Comparison of ENCODE assay signal across 7 cellular contexts in genomic region chr11:503179-503981, GRCh38. TPM values are rescaled to one million over a fixed set of nuclear protein-coding genes. Genes with fewer than 3 reads are reported as not detected.
A peak's percentile ranks its signal among the peaks of the same experiment; 100 is the strongest.
DNase-seq lines count a peak whose midpoint lies in the region; ATAC-seq and TF ChIP-seq lines count a peak whose summit lies in the region.
"Had no signal": no experiment of that assay in that cellular context is flagged by ENCODE, and none has a peak within 500 bp of the region (broad histone marks: within the 10 kb centered on the region; RNA-seq: fewer than 3 reads in every experiment).

No MANE protein-coding gene starts in this region.

- H3K27ac ChIP-seq in SJCRH30: no peak overlapping the region
- H3K27ac ChIP-seq: SJSA1 had no signal

- H3K27me3 ChIP-seq in adipocyte (replicated peaks; ENCODE audit: control insufficient read depth, insufficient read depth, low read length) (no peaks in the 10 kb centered on the region), SJCRH30 (no peaks in the 10 kb centered on the region)
- H3K27me3 ChIP-seq: SJSA1 had no signal

- peaks cover 34% of the 10 kb centered on the region for H3K36me3 ChIP-seq in adipocyte (ENCODE audit: control insufficient read depth, insufficient read depth, low read length, severe bottlenecking)
- peaks cover 34% of the 10 kb centered on the region for H3K36me3 ChIP-seq in SJCRH30

- peaks cover 22% of the 10 kb centered on the region for H3K4me1 Mint-ChIP-seq in mesothelial cell of epicardium

- peaks cover 6% of the 10 kb centered on the region for H3K36me3 Mint-ChIP-seq in mesothelial cell of epicardium

- H3K4me3 ChIP-seq in adipocyte (ENCODE audit: low read length) (peak overlapping the region; percentile 87), SJCRH30 (no peak overlapping the region)
- H3K4me3 ChIP-seq: SJSA1 had no signal

- in situ Hi-C loops in GM13977 (cut with MboI; ENCODE audit: low pct_unique_long_range_greater_than_20kb, low sequenced_read_pairs, unreplicated experiment): no loop called here

- H3K27me3 Mint-ChIP-seq in mesothelial cell of epicardium (ENCODE audit: low read depth): no peaks in the 10 kb centered on the region

- no peak overlapping the region for H3K27ac Mint-ChIP-seq in mesothelial cell of epicardium

- H3K9ac ChIP-seq in adipocyte (ENCODE audit: low read length): peak overlapping the region; percentile 100

- no peaks in the 10 kb centered on the region for H3K9me3 Mint-ChIP-seq in mesothelial cell of epicardium

- DNase-seq in GM13977 (ENCODE audit: low spot score) (peak; percentile 72), adipocyte (ENCODE audit: low read depth) (peak; percentile 40), middle frontal gyrus (ENCODE audit: extremely low spot score, low spot score) (peak; percentile 77), mesothelial cell of epicardium (ENCODE audit: low spot score in 2 of 2, unreplicated experiment in 2 of 2) (no peak), SJCRH30 (no peak)

- H3K9me3 ChIP-seq in adipocyte (ENCODE audit: control insufficient read depth, low read length): no peaks in the 10 kb centered on the region
- H3K9me3 ChIP-seq in SJCRH30 (replicated peaks): no peaks in the 10 kb centered on the region
- H3K9me3 ChIP-seq: SJSA1 had no signal

- H3K4me3 Mint-ChIP-seq in mesothelial cell of epicardium: no peak overlapping the region

- H3K4me1 ChIP-seq in adipocyte (ENCODE audit: control insufficient read depth, insufficient read depth, low read length): peaks cover 35% of the 10 kb centered on the region
- 0 out of 2 replicates have a peak, but pooled peaks cover 3% of the 10 kb centered on the region for H3K4me1 ChIP-seq in SJCRH30

- ATAC-seq in GM19023 (IDR thresholded peaks at IDR 0.05; ENCODE audit: unreplicated experiment): no peak

- TF ChIP-seq CTCF in GM13977 (IDR thresholded peaks at IDR 0.05; ENCODE audit: extremely low read depth, insufficient read depth, missing control alignments) (no peak), mesothelial cell of epicardium (IDR thresholded peaks at IDR 0.05; ENCODE audit: unreplicated experiment) (no peak)

RNA-seq across cellular contexts. Expression of gene RNH1, which starts 3.7 kb away (rescaled TPM):
- 81.7 to 89.4 TPM (median 83.2 TPM) in 3 replicates for total RNA-seq in mesothelial cell of epicardium
- total RNA-seq in SJCRH30 (2014; rRNA removed; shearing (Covaris generic)): 82.4 and 84.7 TPM in 2 replicates

RNA-seq across cellular contexts. Expression of gene HRAS, which starts 32.0 kb away (rescaled TPM):
- 35.1 to 41.5 TPM (median 39.3 TPM) in 3 replicates for total RNA-seq in mesothelial cell of epicardium
- total RNA-seq in SJCRH30 (2014; rRNA removed; shearing (Covaris generic)): 75.7 and 80.1 TPM in 2 replicates

RNA-seq across cellular contexts. Expression of gene LRRC56, which starts 33.9 kb away (rescaled TPM):
- total RNA-seq in mesothelial cell of epicardium: 3.0 to 3.4 TPM (median 3.2 TPM) in 3 replicates
- 0.08 and 0.20 TPM in 2 replicates for total RNA-seq in SJCRH30 (2014; rRNA removed; shearing (Covaris generic))

RNA-seq across cellular contexts. Expression of gene PTDSS2, which starts 53.3 kb away (rescaled TPM):
- total RNA-seq in mesothelial cell of epicardium: 39.0 to 49.7 TPM (median 42.1 TPM) in 3 replicates
- 30.9 and 34.4 TPM in 2 replicates for total RNA-seq in SJCRH30 (2014; rRNA removed; shearing (Covaris generic))

RNA-seq across cellular contexts. Expression of gene LMNTD2, which starts 57.2 kb away (rescaled TPM):
- 16.5 to 17.4 TPM (median 16.6 TPM) in 3 replicates for total RNA-seq in mesothelial cell of epicardium
- total RNA-seq in SJCRH30 (2014; rRNA removed; shearing (Covaris generic)): 0.43 and 0.51 TPM in 2 replicates

Comparison
In these comparisons a context has a peak if more than half of its experiments do, and no peak if none do; other contexts are left out.
1. DNase-seq: peak in GM13977 (single experiment), adipocyte (single experiment) and middle frontal gyrus (single experiment); none in mesothelial cell of epicardium (0 of 2) and SJCRH30 (0 of 2).